ENCODE assay signal across 9 cellular contexts in genomic region chr5:12023614-12024241, GRCh38.
A peak's percentile ranks its signal among the peaks of the same experiment; 100 is the strongest.
DNase-seq lines count a peak whose midpoint lies in the region; ATAC-seq, FAIRE-seq and TF ChIP-seq lines count a peak whose summit lies in the region.
"Had no signal": no experiment of that assay in that cellular context is flagged by ENCODE, and none has a peak within 500 bp of the region (broad histone marks: within the 10 kb centered on the region; RNA-seq: fewer than 3 reads in every experiment).

No MANE protein-coding gene starts in this region.

- ATAC-seq in DND-41 (ENCODE audit: insufficient read depth, low read depth) (0 out of 3 replicates have a peak, but pooled peaks have one; percentile 58), lung (ENCODE audit: insufficient read depth, low FRiP score) (no peak), GM21825 (IDR thresholded peaks at IDR 0.05; ENCODE audit: unreplicated experiment) (no peak)

- intact Hi-C loops in stomach (cut with DNase I; ENCODE audit: low total_unique reads): no loop called here

- DNase-seq in DND-41 (no peak), H54 (ENCODE audit: insufficient read length, low spot score) (no peak), NCI-H2196 (lab: John Stamatoyannopoulos, UW; ENCODE audit: unreplicated experiment) (peak; percentile 48), astrocyte of the hippocampus (ENCODE audit: low read depth, low spot score) (peak; percentile 73), lung (ENCODE audit: low spot score) (no peak), stomach (no peak)
- no peak for DNase-seq in activated CD4-positive, alpha-beta T cell treated with anti-CD3 and anti-CD28 coated beads, Interleukin-2, amount 50 U/mL, for 48 hours

- no peak overlapping the region for H2AFZ ChIP-seq in DND-41 (ENCODE audit: low read depth, low read length)

- no peaks in the 10 kb centered on the region for H3K79me2 ChIP-seq in DND-41 (ENCODE audit: insufficient read depth, low read length)

- no peaks in the 10 kb centered on the region for H4K20me1 ChIP-seq in DND-41 (ENCODE audit: insufficient read depth, low read length)

- H3K9ac ChIP-seq in DND-41 (ENCODE audit: low read depth, low read length): no peak overlapping the region

- no peak overlapping the region for H3K4me3 ChIP-seq in DND-41 (ENCODE audit: low read depth in 1 of 2, low read length in 2 of 2)
- no peak overlapping the region for H3K4me3 ChIP-seq in lung
- H3K4me3 ChIP-seq in stomach: no peak overlapping the region

- WGBS in lung, 2 donors: 43 to 45% methylated on average over 5 of the region's 5 CpGs
- 44 to 48% (median 47%) methylated on average over 5 of the region's 5 CpGs for WGBS in stomach, 5 donors

- H3K4me2 ChIP-seq in DND-41 (ENCODE audit: insufficient read depth, low read length): no peak overlapping the region

- no peaks in the 10 kb centered on the region for H3K4me1 ChIP-seq in DND-41 (ENCODE audit: insufficient read depth, low read length)
- H3K4me1 ChIP-seq in lung (ENCODE audit: control insufficient read depth in 2 of 2, insufficient read depth in 2 of 2, low read length in 2 of 2): no peaks in the 10 kb centered on the region
- H3K4me1 ChIP-seq in stomach: no peaks in the 10 kb centered on the region

- no peaks in the 10 kb centered on the region for H3K36me3 ChIP-seq in DND-41 (ENCODE audit: insufficient read depth, low read length)
- no peaks in the 10 kb centered on the region for H3K36me3 ChIP-seq in lung (ENCODE audit: control insufficient read depth in 2 of 2, insufficient read depth in 2 of 2, low read length in 2 of 2)
- no peaks in the 10 kb centered on the region for H3K36me3 ChIP-seq in stomach
- H3K36me3 ChIP-seq: neutrophil had no signal

- peak; percentile 71 for FAIRE-seq in H54 (lab: Jason Lieb, UNC)

- H3K27ac ChIP-seq in DND-41 (ENCODE audit: low read length): no peak overlapping the region
- no peak overlapping the region for H3K27ac ChIP-seq in lung (ENCODE audit: low read depth in 1 of 2, low read length in 1 of 2)
- no peak overlapping the region for H3K27ac ChIP-seq in stomach
- H3K27ac ChIP-seq: neutrophil had no signal

- H3K27me3 ChIP-seq in DND-41 (ENCODE audit: insufficient read depth, low read length, poor library complexity): no peaks in the 10 kb centered on the region
- H3K27me3 ChIP-seq in lung (ENCODE audit: control insufficient read depth, insufficient read depth): no peaks in the 10 kb centered on the region
- no peaks in the 10 kb centered on the region for H3K27me3 ChIP-seq in stomach
- H3K27me3 ChIP-seq: neutrophil had no signal

- TF ChIP-seq POLR2A in H54 (IDR thresholded peaks at IDR 0.05; ENCODE audit: low read depth, low read length): no peak
- no peak for TF ChIP-seq POLR2A in stomach (IDR thresholded peaks at IDR 0.05)

- peak; percentile 76 for TF ChIP-seq CTCF in DND-41 (IDR thresholded peaks at IDR 0.05; ENCODE audit: borderline replicate concordance, extremely low read depth, low read length, poor library complexity, severe bottlenecking)
- peak; percentile 7 for TF ChIP-seq CTCF in lung (IDR thresholded peaks at IDR 0.05; ENCODE audit: control extremely low read depth, extremely low read depth)
- TF ChIP-seq CTCF in stomach (IDR thresholded peaks at IDR 0.05): peak in 3 of 7 experiments; percentile 14 to 31 (median 22)

- H3K9me3 ChIP-seq in DND-41 (ENCODE audit: insufficient read depth, low read length, severe bottlenecking) (peaks cover 18% of the 10 kb centered on the region), lung (ENCODE audit: control insufficient read depth in 2 of 2, insufficient read depth in 1 of 2, low read length in 1 of 2) (peaks cover 0 to 6% of the 10 kb centered on the region in 2 donors), stomach (peaks cover 0 to 13% (median 5%) of the 10 kb centered on the region in 4 donors)
- H3K9me3 ChIP-seq: neutrophil had no signal

- TF ChIP-seq EP300 in stomach (IDR thresholded peaks at IDR 0.05): no peak

Comparison
In these comparisons a context has a peak if more than half of its experiments do, and no peak if none do; other contexts are left out.
1. DNase-seq: peak in NCI-H2196 (single experiment) and astrocyte of the hippocampus (single experiment); none in DND-41 (single experiment), H54 (single experiment), lung (single experiment), stomach (single experiment) and activated CD4-positive, alpha-beta T cell treated with anti-CD3 and anti-CD28 coated beads, Interleukin-2, amount 50 U/mL, for 48 hours (0 of 2).